Comparison of ENCODE assay signal across 24 cellular contexts in the genomic region with DNA sequence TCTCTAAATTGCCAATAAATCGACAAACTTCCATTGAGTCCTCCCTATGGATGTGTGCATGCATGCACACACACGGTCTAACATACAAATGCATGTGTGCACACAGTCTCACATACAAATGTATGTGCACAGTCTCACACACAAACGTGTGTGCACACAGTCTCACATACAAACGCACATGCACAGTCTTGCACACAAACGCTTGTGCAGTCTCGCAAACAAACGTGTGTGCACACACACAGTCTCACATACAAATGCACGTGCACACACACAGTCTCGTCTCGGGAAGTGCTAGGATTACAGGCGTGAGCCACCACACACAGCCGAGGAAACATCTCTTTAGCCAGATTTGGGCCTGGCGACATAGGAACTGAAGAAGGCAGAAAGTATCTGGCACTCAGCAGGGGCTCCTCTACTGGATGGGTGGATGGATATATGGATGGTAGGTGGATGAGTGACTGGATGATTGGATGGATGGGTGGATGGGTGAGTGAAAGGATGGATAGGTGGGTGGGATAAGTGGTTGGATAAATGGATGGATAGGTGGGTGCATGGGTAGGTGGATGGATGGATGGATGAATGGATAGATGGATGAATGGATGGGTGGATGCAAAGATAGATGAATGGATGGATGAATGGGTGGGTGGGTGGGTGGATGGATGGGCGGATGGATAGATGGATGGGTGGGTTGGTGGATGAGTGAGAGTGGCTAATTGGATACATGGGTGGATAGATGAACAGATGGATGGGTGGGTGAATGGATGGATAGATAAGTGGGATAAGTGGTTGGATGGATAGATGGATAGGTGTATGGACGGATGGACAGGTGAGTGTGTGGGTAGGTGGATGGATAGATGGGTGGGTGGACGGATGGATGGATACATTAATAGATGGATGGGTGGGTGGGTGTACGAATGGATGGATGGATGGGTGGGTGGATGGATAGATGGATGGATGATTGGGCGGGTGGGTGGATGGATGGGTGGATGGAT.
"Had no signal": no experiment of that assay in that cellular context is flagged by ENCODE, and none has a peak within 500 bp of the region (broad histone marks: within the 10 kb centered on the region; RNA-seq: fewer than 3 reads in every experiment).

No MANE protein-coding gene starts in this region.

- H3K9me3 ChIP-seq: colonic mucosa, lower lobe of right lung, prostate gland, right atrium auricular region, stomach, thyroid gland had no signal

- DNase-seq: colonic mucosa; effector CD8-positive, alpha-beta T cell; endodermal cell; hypothalamus; immature natural killer cell; islet precursor cell; left ventricle myocardium superior; lower lobe of right lung; naive B cell; stimulated activated CD4-positive, alpha-beta T cell treated with anti-CD3 and anti-CD28 coated beads, Interleukin-2, amount 100 ng/mL, for 24 hours; stimulated activated CD4-positive, alpha-beta T cell treated with anti-CD3 and anti-CD28 coated beads, Interleukin-4, amount 100 ng/mL, for 24 hours; stimulated activated naive CD4-positive, alpha-beta T cell treated with Interleukin-2 at 50 U/mL for 16 hours; stomach; thyroid gland had no signal

- H3K27ac ChIP-seq: colonic mucosa, lower lobe of right lung, right atrium auricular region, stomach, thyroid gland had no signal

- H3K27me3 ChIP-seq: colonic mucosa, right atrium auricular region, stomach, thyroid gland had no signal

- H3K4me2 ChIP-seq: smooth muscle cell had no signal

- FAIRE-seq: frontal cortex had no signal

- H3K4me1 Mint-ChIP-seq: immature natural killer cell; memory B cell; stimulated activated effector memory CD8-positive, alpha-beta T cell treated with anti-CD3 and anti-CD28 coated beads, Interleukin-12 subunit alpha, Interleukin-12 subunit beta, amount 100 ng/mL, for 72 hours had no signal

- H3K4me3 Mint-ChIP-seq: dendritic cell treated with granulocyte-macrophage colony-stimulating factor and Interleukin-4, amounts not matched to agents 40 ng/mL and 50 ng/mL, for 4 days; endodermal cell; immature natural killer cell; memory B cell; naive B cell; natural killer cell treated with Interleukin-12 subunit alpha and Interleukin-12 subunit beta and Interleukin-15 and Interleukin-18, amount 100 ng/mL, for 72 hours; neural crest cell; stimulated activated effector memory CD8-positive, alpha-beta T cell treated with anti-CD3 and anti-CD28 coated beads, Interleukin-12 subunit alpha, Interleukin-12 subunit beta, amount 100 ng/mL, for 72 hours had no signal

- H3K36me3 ChIP-seq: colonic mucosa, lower lobe of right lung, prostate gland, right atrium auricular region, thyroid gland had no signal

- H3K4me3 ChIP-seq: colonic mucosa, lower lobe of right lung, prostate gland, right atrium auricular region, smooth muscle cell, stomach, thyroid gland had no signal

- H3K27ac Mint-ChIP-seq: dendritic cell treated with granulocyte-macrophage colony-stimulating factor and Interleukin-4, amounts not matched to agents 40 ng/mL and 50 ng/mL, for 4 days; endodermal cell; memory B cell; naive B cell; natural killer cell treated with Interleukin-12 subunit alpha and Interleukin-12 subunit beta and Interleukin-15 and Interleukin-18, amount 100 ng/mL, for 72 hours; stimulated activated effector memory CD8-positive, alpha-beta T cell treated with anti-CD3 and anti-CD28 coated beads, Interleukin-12 subunit alpha, Interleukin-12 subunit beta, amount 100 ng/mL, for 72 hours had no signal

- H3K36me3 Mint-ChIP-seq: stimulated activated effector memory CD8-positive, alpha-beta T cell treated with anti-CD3 and anti-CD28 coated beads, Interleukin-12 subunit alpha, Interleukin-12 subunit beta, amount 100 ng/mL, for 72 hours had no signal

- ATAC-seq: left ventricle myocardium superior; lower lobe of right lung; natural killer cell treated with Interleukin-12 subunit alpha and Interleukin-12 subunit beta and Interleukin-15 and Interleukin-18, amount 100 ng/mL, for 72 hours; sciatic nerve; stimulated activated effector memory CD8-positive, alpha-beta T cell treated with anti-CD3 and anti-CD28 coated beads, Interleukin-12 subunit alpha, Interleukin-12 subunit beta, amount 100 ng/mL, for 72 hours had no signal

- H3K9me3 Mint-ChIP-seq: dendritic cell treated with granulocyte-macrophage colony-stimulating factor and Interleukin-4, amounts not matched to agents 40 ng/mL and 50 ng/mL, for 4 days; immature natural killer cell; naive B cell; natural killer cell treated with Interleukin-12 subunit alpha and Interleukin-12 subunit beta and Interleukin-15 and Interleukin-18, amount 100 ng/mL, for 72 hours; stimulated activated effector memory CD8-positive, alpha-beta T cell treated with anti-CD3 and anti-CD28 coated beads, Interleukin-12 subunit alpha, Interleukin-12 subunit beta, amount 100 ng/mL, for 72 hours had no signal

- H3K4me1 ChIP-seq: colonic mucosa, lower lobe of right lung, right atrium auricular region, thyroid gland had no signal

- H3K27me3 Mint-ChIP-seq: dendritic cell treated with granulocyte-macrophage colony-stimulating factor and Interleukin-4, amounts not matched to agents 40 ng/mL and 50 ng/mL, for 4 days; memory B cell; naive B cell; natural killer cell treated with Interleukin-12 subunit alpha and Interleukin-12 subunit beta and Interleukin-15 and Interleukin-18, amount 100 ng/mL, for 72 hours had no signal
